19 cellular contexts compared by ENCODE assay signal in genomic region chr17:72566671-72567484, GRCh38.
DNase-seq lines count a peak whose midpoint lies in the region; ATAC-seq, FAIRE-seq and TF ChIP-seq lines count a peak whose summit lies in the region.
"Had no signal": no experiment of that assay in that cellular context is flagged by ENCODE, and none has a peak within 500 bp of the region (broad histone marks: within the 10 kb centered on the region; RNA-seq: fewer than 3 reads in every experiment).

No MANE protein-coding gene starts in this region.

- no peaks in the 10 kb centered on the region for H3K36me3 ChIP-seq in CD4-positive, CD25-positive, alpha-beta regulatory T cell (ENCODE audit: control insufficient read depth, insufficient read depth, low read length)
- H3K36me3 ChIP-seq in PC-9 (ENCODE audit: low read depth) (no peaks in the 10 kb centered on the region), H1 (ENCODE audit: control insufficient read depth in 2 of 4, insufficient read depth in 4 of 4, low read length in 3 of 4) (no peaks in the 10 kb centered on the region)
- H3K36me3 ChIP-seq: BLaER1 treated with 17β-estradiol and CSF1 and Interleukin-3, amounts not matched to agents 10 nM and 100 nM; esophagus squamous epithelium had no signal

- TF ChIP-seq RAD21 in A549 (conservative IDR thresholded peaks at IDR 0.05 in 1 of 2, IDR thresholded peaks at IDR 0.05 in 1 of 2) (0 out of 5 replicates have a peak, but pooled peaks of 1 of the 2 experiments have one; percentile 21), H1 (IDR thresholded peaks at IDR 0.05 in 1 of 2, conservative IDR thresholded peaks at IDR 0.05 in 1 of 2; ENCODE audit: low read depth in 2 of 2, low read length in 2 of 2) (no peak)

- no peaks in the 10 kb centered on the region for H3K23me2 ChIP-seq in H1 (ENCODE audit: low read depth, low read length)

- peak overlapping the region; percentile 89 for H4K8ac ChIP-seq in H1 (ENCODE audit: extremely low read depth, insufficient read depth, low read length)

- peaks cover 1% of the 10 kb centered on the region for H3K27me3 Mint-ChIP-seq in CD4-positive, CD25-positive, alpha-beta regulatory T cell
- H3K27me3 Mint-ChIP-seq: activated T-cell treated with anti-CD3 and anti-CD28 coated beads, Interleukin-2, amount 50 U/mL, for 24 hours had no signal

- no peak overlapping the region for H2BK20ac ChIP-seq in H1 (ENCODE audit: low read length)

- no peak overlapping the region for H3K23ac ChIP-seq in H1 (ENCODE audit: insufficient read length)

- peak overlapping the region; percentile 46; the same call in 1 of the 2 replicates for H2BK15ac ChIP-seq in H1 (ENCODE audit: low read length)

- no peak overlapping the region for H2BK120ac ChIP-seq in H1 (replicated peaks; ENCODE audit: low read depth, low read length)

- H3K9me3 ChIP-seq in A549 (no peaks in the 10 kb centered on the region), PC-9 (ENCODE audit: insufficient read depth, low read depth) (no peaks in the 10 kb centered on the region), H1 (ENCODE audit: insufficient read depth in 2 of 2, low read depth in 1 of 2, low read length in 1 of 2) (no peaks in the 10 kb centered on the region)
- H3K9me3 ChIP-seq in CD4-positive, CD25-positive, alpha-beta regulatory T cell (ENCODE audit: control insufficient read depth in 2 of 2, low read length in 2 of 2) = no peaks in the 10 kb centered on the region
- H3K9me3 ChIP-seq: BLaER1 treated with 17β-estradiol and CSF1 and Interleukin-3, amounts not matched to agents 10 nM and 100 nM; esophagus squamous epithelium had no signal

- H3K9me3 Mint-ChIP-seq in CD4-positive, CD25-positive, alpha-beta regulatory T cell = no peaks in the 10 kb centered on the region
- H3K9me3 Mint-ChIP-seq: activated T-cell treated with anti-CD3 and anti-CD28 coated beads, Interleukin-2, amount 50 U/mL, for 24 hours had no signal

- TF ChIP-seq EP300 in A549 (IDR thresholded peaks at IDR 0.05) (no peak), H1 (IDR thresholded peaks at IDR 0.05; ENCODE audit: borderline replicate concordance in 1 of 2, low read depth in 2 of 2, low read length in 2 of 2) (no peak)

- peaks cover 56% of the 10 kb centered on the region for H3K4me1 ChIP-seq in A549
- no peaks in the 10 kb centered on the region for H3K4me1 ChIP-seq in CD4-positive, CD25-positive, alpha-beta regulatory T cell (ENCODE audit: control insufficient read depth, insufficient read depth, low read length, poor library complexity, severe bottlenecking)
- peaks cover 15% of the 10 kb centered on the region for H3K4me1 ChIP-seq in PC-9 (replicated peaks; ENCODE audit: insufficient read depth)
- H3K4me1 ChIP-seq in H1 (replicated peaks in 1 of 4; ENCODE audit: control insufficient read depth in 3 of 4, insufficient read depth in 4 of 4, low read length in 3 of 4) = peaks cover 0 to 2% (median 0%) of the 10 kb centered on the region in 4 experiments; a peak in 1 of 7 replicates
- H3K4me1 ChIP-seq: parathyroid adenoma had no signal

- H3K27ac Mint-ChIP-seq in CD4-positive, CD25-positive, alpha-beta regulatory T cell = peak overlapping the region in 2 of 3 donors; percentile 10 to 23
- H3K27ac Mint-ChIP-seq: activated T-cell treated with anti-CD3 and anti-CD28 coated beads, Interleukin-2, amount 50 U/mL, for 24 hours had no signal

- peak overlapping the region; percentile 53 to 75 for H3K27ac ChIP-seq in A549
- no peak overlapping the region for H3K27ac ChIP-seq in CD4-positive, CD25-positive, alpha-beta regulatory T cell (ENCODE audit: insufficient read depth, low read length, poor library complexity, severe bottlenecking)
- peak overlapping the region; percentile 12 for H3K27ac ChIP-seq in PC-9
- H3K27ac ChIP-seq in H1 (ENCODE audit: low read depth, low read length) = no peak overlapping the region
- H3K27ac ChIP-seq: esophagus squamous epithelium, parathyroid adenoma had no signal

- no TSS peak for BruUV-seq in PC-9 (replicated peaks; lab: Mats Ljungman, UMichigan)

- H3K79me2 ChIP-seq in PC-9 (ENCODE audit: low read depth) = peaks cover 99% of the 10 kb centered on the region
- H3K79me2 ChIP-seq in H1 (ENCODE audit: control insufficient read depth in 1 of 2, insufficient read depth in 2 of 2, low read length in 2 of 2) = no peaks in the 10 kb centered on the region
- H3K79me2 ChIP-seq: parathyroid adenoma had no signal

- H3K36me3 Mint-ChIP-seq in CD4-positive, CD25-positive, alpha-beta regulatory T cell = no peaks in the 10 kb centered on the region

- intact Hi-C loops in PC-9 (cut with micrococcal nuclease; ENCODE audit: unreplicated experiment) = loop anchor here (10.0 kb wide), 1 partner anchor 418 kb away; no protein-coding TSS in a partner anchor

- H3K4me2 ChIP-seq in A549 = peak overlapping the region; percentile 62
- no peak overlapping the region for H3K4me2 ChIP-seq in PC-9
- no peak overlapping the region for H3K4me2 ChIP-seq in H1 (ENCODE audit: insufficient read depth in 1 of 2, low read depth in 2 of 2, low read length in 2 of 2)

- H3K4me3 ChIP-seq in A549 = no peak overlapping the region
- no peak overlapping the region for H3K4me3 ChIP-seq in CD4-positive, CD25-positive, alpha-beta regulatory T cell (ENCODE audit: low read depth, low read length)
- no peak overlapping the region for H3K4me3 ChIP-seq in PC-9
- no peak overlapping the region for H3K4me3 ChIP-seq in H1 (ENCODE audit: extremely low read depth in 1 of 4, insufficient read depth in 2 of 4, low read depth in 3 of 4, low read length in 4 of 4)
- H3K4me3 ChIP-seq: BLaER1 treated with 17β-estradiol and CSF1 and Interleukin-3, amounts not matched to agents 10 nM and 100 nM; esophagus squamous epithelium; lung had no signal

- 65% methylated on average over 8 of the region's 8 CpGs for WGBS in A549 (ENCODE audit: missing lambda C conversion rate)
- WGBS in H1 (ENCODE audit: extremely low coverage in 1 of 2, insufficient coverage in 1 of 2, insufficient read length in 1 of 2, insufficient replicate concordance in 2 of 2, low coverage in 1 of 2, low lambda C conversion rate in 2 of 2, missing lambda C conversion rate in 1 of 2), 2 experiments = 73% methylated on average over 8 of the region's 8 CpGs; no CpG with 5 or more reads in 1 of the 2 experiments

- peaks cover 0 to 7% (median 2%) of the 10 kb centered on the region in 4 donors for H3K4me1 Mint-ChIP-seq in CD4-positive, CD25-positive, alpha-beta regulatory T cell

- no peak overlapping the region for H3K14ac ChIP-seq in H1 (ENCODE audit: insufficient read length)

- DNase-seq in A549 (ENCODE audit: low read depth in 1 of 2, low spot score in 1 of 2) = no peak
- DNase-seq in CD4-positive, CD25-positive, alpha-beta regulatory T cell = no peak
- no peak for DNase-seq in PC-9
- no peak for DNase-seq in H1 (ENCODE audit: low read depth in 1 of 2, low spot score in 2 of 2)
- no peak for DNase-seq in COLO829 (ENCODE audit: low spot score)
- DNase-seq in HuH-7 (ENCODE audit: low spot score) = no peak
- DNase-seq: activated CD4-positive, alpha-beta T cell treated with anti-CD3 and anti-CD28 coated beads, Interleukin-2, amount 50 U/mL, for 1 hour; activated T-cell treated with anti-CD3 and anti-CD28 coated beads, Interleukin-2, amount 50 U/mL, for 24 hours; effector CD8-positive, alpha-beta T cell; esophagus squamous epithelium; head of caudate nucleus; NCI-H1930; NCI-H524; stimulated activated CD4-positive, alpha-beta T cell treated with anti-CD3 and anti-CD28 coated beads, Interleukin-4, amount 100 ng/mL, for 4 hours; stimulated activated CD8-positive, alpha-beta memory T cell treated with anti-CD3 and anti-CD28 coated beads, Interleukin-4, amount 100 ng/mL, for 48 hours had no signal

- no peak overlapping the region for H3K56ac ChIP-seq in H1 (replicated peaks; ENCODE audit: insufficient read length, low read depth, low read length)

- FAIRE-seq in A549 (lab: Jason Lieb, UNC) = peak; percentile 94
- FAIRE-seq in H1 (lab: Jason Lieb, UNC) = no peak

- H3F3A ChIP-seq in PC-9 (ENCODE audit: insufficient read depth, low read depth) = peaks cover 22% of the 10 kb centered on the region; the same call in 1 of the 2 replicates

- H4K5ac ChIP-seq in H1 (ENCODE audit: insufficient read length, low read depth, low read length) = no peak overlapping the region

- POLR2A ChIA-PET in A549 (lab: Yijun Ruan, JAX) = no interaction called here
- POLR2A ChIA-PET in PC-9 (lab: Charles Lee; ENCODE audit: unreplicated experiment) = no interaction called here
- POLR2A ChIA-PET in H1 (lab: Charles Lee; ENCODE audit: partially characterized antibody) = no interaction called here

- H2BK12ac ChIP-seq in H1 (ENCODE audit: low read depth, low read length) = peak overlapping the region; percentile 50; the same call in 1 of the 2 replicates

- H3K18ac ChIP-seq in H1 (ENCODE audit: extremely low read depth, low read length) = no peak overlapping the region

- no peak for TF ChIP-seq CTCF in A549 (IDR thresholded peaks at IDR 0.05)
- no peak for TF ChIP-seq CTCF in PC-9 (conservative IDR thresholded peaks at IDR 0.05)
- no peak for TF ChIP-seq CTCF in H1 (IDR thresholded peaks at IDR 0.05; ENCODE audit: control extremely low read depth in 1 of 3, insufficient read depth in 1 of 3, low read depth in 1 of 3, low read length in 3 of 3)

- H2AFZ ChIP-seq in PC-9 = no peak overlapping the region
- no peak overlapping the region for H2AFZ ChIP-seq in H1 (ENCODE audit: low read length)
- H2AFZ ChIP-seq: parathyroid adenoma had no signal

- H4K20me1 ChIP-seq in PC-9 (ENCODE audit: insufficient read depth) = peaks cover 7% of the 10 kb centered on the region; the same call in 1 of the 2 replicates
- H4K20me1 ChIP-seq in H1 (replicated peaks in 1 of 2; ENCODE audit: control insufficient read depth in 1 of 2, insufficient read depth in 2 of 2, low read length in 2 of 2) = no peaks in the 10 kb centered on the region
- H4K20me1 ChIP-seq: BLaER1 treated with 17β-estradiol and CSF1 and Interleukin-3, amounts not matched to agents 10 nM and 100 nM had no signal

- peak overlapping the region; percentile 13 for H4K91ac ChIP-seq in H1 (replicated peaks; ENCODE audit: insufficient read length, low read length)

- H3K9ac ChIP-seq in H1 (replicated peaks in 1 of 4; ENCODE audit: extremely low read depth in 1 of 4, low read depth in 3 of 4, low read length in 3 of 4) = no peak overlapping the region
- H3K9ac ChIP-seq: BLaER1 treated with 17β-estradiol and CSF1 and Interleukin-3, amounts not matched to agents 10 nM and 100 nM; parathyroid adenoma had no signal

- no peaks in the 10 kb centered on the region for H3K79me1 ChIP-seq in H1 (ENCODE audit: low read depth, low read length)

- no peaks in the 10 kb centered on the region for H3K9me2 ChIP-seq in PC-9 (ENCODE audit: insufficient read depth)

- H3K4ac ChIP-seq in H1 (replicated peaks; ENCODE audit: insufficient read length, low read depth, low read length) = no peak overlapping the region

- no peak overlapping the region for H2BK5ac ChIP-seq in H1 (ENCODE audit: low read depth, low read length)

- no peaks in the 10 kb centered on the region for H3K27me3 ChIP-seq in CD4-positive, CD25-positive, alpha-beta regulatory T cell (ENCODE audit: control insufficient read depth, insufficient read depth, low read length)
- H3K27me3 ChIP-seq in PC-9 (ENCODE audit: insufficient read depth, low read depth) (no peaks in the 10 kb centered on the region), H1 (replicated peaks in 1 of 4; ENCODE audit: control insufficient read depth in 3 of 4, extremely low read depth in 1 of 4, insufficient read depth in 3 of 4, low read length in 3 of 4) (no peaks in the 10 kb centered on the region)
- H3K27me3 ChIP-seq: BLaER1 treated with 17β-estradiol and CSF1 and Interleukin-3, amounts not matched to agents 10 nM and 100 nM had no signal

- peak; percentile 17 to 53; a peak in 4 of 6 replicates for ATAC-seq in A549
- no peak for ATAC-seq in CD4-positive, CD25-positive, alpha-beta regulatory T cell (ENCODE audit: low read depth in 2 of 2)
- no peak for ATAC-seq in GM21360 (IDR thresholded peaks at IDR 0.05; ENCODE audit: unreplicated experiment)

- H3K4me3 Mint-ChIP-seq in CD4-positive, CD25-positive, alpha-beta regulatory T cell = no peak overlapping the region
- H3K4me3 Mint-ChIP-seq: activated T-cell treated with anti-CD3 and anti-CD28 coated beads, Interleukin-2, amount 50 U/mL, for 24 hours had no signal

- no peak overlapping the region for H2AK5ac ChIP-seq in H1 (ENCODE audit: low read depth, low read length)

- TF ChIP-seq POLR2A in A549 (IDR thresholded peaks at IDR 0.05; ENCODE audit: low read length) (no peak), H1 (IDR thresholded peaks at IDR 0.05; ENCODE audit: control extremely low read depth in 1 of 2, low read depth in 2 of 2, low read length in 2 of 2) (no peak)

- CTCF ChIA-PET in A549 (lab: Yijun Ruan, JAX) = interaction anchor here (1.0 to 3.9 kb wide), 3 partner anchors 10 to 159 kb away, joined by 3 to 23 read pairs (median 10); no protein-coding TSS in a partner anchor
- CTCF ChIA-PET in PC-9 (lab: Charles Lee) = no interaction called here
- CTCF ChIA-PET in H1 (lab: Charles Lee; ENCODE audit: partially characterized antibody) = interaction anchor here (1.0 to 1.5 kb wide), 3 partner anchors 10 to 159 kb away, joined by 3 to 4 read pairs (median 3); no protein-coding TSS in a partner anchor

Comparison
In these comparisons a context has a peak if more than half of its experiments do, and no peak if none do; other contexts are left out.
1. ATAC-seq: peak in A549 (2 of 2); none in CD4-positive, CD25-positive, alpha-beta regulatory T cell (0 of 2) and GM21360 (single experiment).
2. H3K27ac ChIP-seq: peak in A549 (2 of 2) and PC-9 (single experiment); none in CD4-positive, CD25-positive, alpha-beta regulatory T cell (single experiment) and H1 (single experiment).
3. Of the 18 proteins assayed by ChIP-seq in both H1 and A549: peak only in H1: none; only in A549: MAFK; in both: none; in neither: 16; mixed calls (peak in some experiments, not most) for 1.